In the genomic region with DNA sequence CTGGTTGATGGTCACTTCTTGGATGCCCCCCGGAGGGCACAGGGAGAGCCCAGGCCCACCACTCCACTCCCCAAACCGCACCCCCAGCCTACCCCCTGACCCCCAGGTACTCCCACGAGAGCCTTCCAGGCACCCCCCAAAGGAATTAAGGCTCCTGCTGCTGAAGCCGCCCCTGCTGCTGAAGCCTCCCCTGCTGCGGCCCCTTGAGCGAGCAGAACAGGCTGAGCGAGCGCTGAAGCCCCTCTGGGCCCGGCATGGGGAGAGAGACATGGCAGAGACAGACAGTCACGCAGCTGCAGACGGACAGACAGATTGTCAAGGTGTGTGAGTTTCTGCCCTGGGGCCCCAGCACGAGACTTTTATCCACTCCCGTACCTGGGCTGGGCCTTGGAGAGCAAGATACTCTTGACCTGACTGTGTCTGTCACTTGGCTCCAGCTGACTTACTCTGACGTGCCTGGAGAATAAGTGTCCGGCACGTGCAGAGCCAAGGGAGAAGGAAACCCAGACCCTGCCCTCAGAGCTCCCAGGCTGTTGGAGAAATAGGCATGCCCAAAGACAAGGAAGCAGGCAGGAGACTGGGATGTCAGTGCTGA, we compare ENCODE assay signal across 24 cellular contexts. TPM values are rescaled to one million over a fixed set of nuclear protein-coding genes. Genes with fewer than 3 reads are reported as not detected.
"Had no signal": no experiment of that assay in that cellular context is flagged by ENCODE, and none has a peak within 500 bp of the region (broad histone marks: within the 10 kb centered on the region; RNA-seq: fewer than 3 reads in every experiment).

KRT78 (minus strand) TSS at position 334 of the 595 bp plus-strand sequence; CDS start at position 270, 64 bp downstream.

- H3K9me3 ChIP-seq: ascending aorta, neutrophil, testis had no signal

- H3K36me3 ChIP-seq: ascending aorta, neutrophil had no signal

- H3K27ac ChIP-seq: ascending aorta, neutrophil, testis had no signal

- DNase-seq: activated B cell treated with CpG ODN at 0.5 μM for 24 hours; activated CD4-positive, alpha-beta T cell treated with anti-CD3 and anti-CD28 coated beads, Interleukin-2, amount 10 ng/mL, durations not matched to agents 24 days and 14 days; activated naive CD4-positive, alpha-beta T cell; activated naive CD8-positive, alpha-beta T cell treated with anti-CD3 and anti-CD28 coated beads, Interleukin-2, amount 50 U/mL, for 24 hours; endodermal cell; erythroblast; islet precursor cell; mesenchymal stem cell; naive thymus-derived CD8-positive, alpha-beta T cell; retina; stimulated activated CD4-positive, alpha-beta T cell treated with anti-CD3 and anti-CD28 coated beads, Interleukin-15, amount 100 ng/mL, for 24 hours; stimulated activated CD4-positive, alpha-beta T cell treated with anti-CD3 and anti-CD28 coated beads, Interleukin-4, amount 100 ng/mL, for 24 hours; stimulated activated naive CD4-positive, alpha-beta T cell treated with Interleukin-2 at 50 U/mL for 16 hours; SW 1271; testis had no signal

- H3K4me3 Mint-ChIP-seq: activated B cell treated with CpG ODN at 0.5 μM for 24 hours; activated CD4-positive, alpha-beta T cell treated with anti-CD3 and anti-CD28 coated beads, Interleukin-2, amount 10 ng/mL, durations not matched to agents 24 days and 14 days; activated naive CD8-positive, alpha-beta T cell treated with anti-CD3 and anti-CD28 coated beads, Interleukin-2, amount 50 U/mL, for 24 hours; endodermal cell; naive thymus-derived CD8-positive, alpha-beta T cell; T-helper 2 cell treated with Interferon-gamma antibody and Interleukin-4, amounts not matched to agents 5 μg/mL and 100 μg/mL, for 36 hours had no signal

- H3K4me3 ChIP-seq: ascending aorta, testis had no signal

- H3K9me3 Mint-ChIP-seq: activated B cell treated with CpG ODN at 0.5 μM for 24 hours; activated CD4-positive, alpha-beta T cell treated with anti-CD3 and anti-CD28 coated beads, Interleukin-2, amount 10 ng/mL, durations not matched to agents 24 days and 14 days; activated naive CD8-positive, alpha-beta T cell treated with anti-CD3 and anti-CD28 coated beads, Interleukin-2, amount 50 U/mL, for 24 hours; endodermal cell; naive thymus-derived CD8-positive, alpha-beta T cell; T-helper 2 cell treated with Interferon-gamma antibody and Interleukin-4, amounts not matched to agents 5 μg/mL and 100 μg/mL, for 36 hours had no signal

- H3K27ac Mint-ChIP-seq: activated B cell treated with CpG ODN at 0.5 μM for 24 hours; activated CD4-positive, alpha-beta T cell treated with anti-CD3 and anti-CD28 coated beads, Interleukin-2, amount 10 ng/mL, durations not matched to agents 24 days and 14 days; activated naive CD8-positive, alpha-beta T cell treated with anti-CD3 and anti-CD28 coated beads, Interleukin-2, amount 50 U/mL, for 24 hours; endodermal cell; T-helper 2 cell treated with Interferon-gamma antibody and Interleukin-4, amounts not matched to agents 5 μg/mL and 100 μg/mL, for 36 hours had no signal

- H3K4me1 Mint-ChIP-seq: activated CD4-positive, alpha-beta T cell treated with anti-CD3 and anti-CD28 coated beads, Interleukin-2, amount 10 ng/mL, durations not matched to agents 24 days and 14 days; endodermal cell had no signal

- ATAC-seq: activated naive CD8-positive, alpha-beta T cell treated with anti-CD3 and anti-CD28 coated beads, Interleukin-2, amount 50 U/mL, for 24 hours; left lobe of liver; naive thymus-derived CD8-positive, alpha-beta T cell had no signal

- FAIRE-seq: bronchial epithelial cell had no signal

- H3K36me3 Mint-ChIP-seq: naive thymus-derived CD8-positive, alpha-beta T cell had no signal

- H3K4me1 ChIP-seq: ascending aorta, testis had no signal

- H3K27me3 ChIP-seq: ascending aorta, testis had no signal

RNA-seq across cellular contexts. Expression of gene KRT78, which starts in this region (rescaled TPM):
- total RNA-seq: activated B cell treated with CpG ODN at 0.5 μM for 24 hours; activated CD4-positive, alpha-beta T cell treated with anti-CD3 and anti-CD28 coated beads, Interleukin-2, amount 10 ng/mL, durations not matched to agents 24 days and 14 days; activated CD8-positive, alpha-beta memory T cell treated with anti-CD3 and anti-CD28 coated beads for 36 hours; ascending aorta; dermis microvascular lymphatic vessel endothelial cell; endodermal cell; left lobe of liver; mucosa of gallbladder; naive thymus-derived CD8-positive, alpha-beta T cell; urinary bladder had no signal
- polyA plus RNA-seq: naive thymus-derived CD8-positive, alpha-beta T cell; urinary bladder had no signal
